Comparison of ENCODE assay signal across 1 cellular context in the genomic region with DNA sequence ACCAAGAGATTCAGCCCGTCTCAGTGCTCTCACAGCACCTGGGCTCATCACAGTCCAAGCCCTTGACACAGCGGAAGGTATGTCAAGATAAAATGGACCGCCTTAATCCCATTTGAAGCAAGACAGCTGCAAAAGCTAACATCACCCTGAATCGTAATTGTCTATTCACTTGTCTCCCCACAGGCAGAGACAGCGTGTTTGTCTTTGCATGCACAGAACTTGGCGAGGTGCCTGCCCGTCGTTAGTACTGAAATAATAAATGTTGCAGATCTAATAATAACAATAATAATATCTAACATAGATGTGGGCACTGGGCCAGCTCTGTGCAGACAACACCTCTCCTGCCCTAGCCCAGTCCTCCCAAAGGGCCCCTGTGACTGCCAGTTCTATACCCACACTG.
TF ChIP-seq lines count a peak whose summit lies in the region.

No MANE protein-coding gene starts in this region.

TF ChIP-seq in GM23338, 12 proteins besides CTCF, POLR2A, EP300 and RAD21 (continued from another document):
- TF ChIP-seq, protein P1, sequence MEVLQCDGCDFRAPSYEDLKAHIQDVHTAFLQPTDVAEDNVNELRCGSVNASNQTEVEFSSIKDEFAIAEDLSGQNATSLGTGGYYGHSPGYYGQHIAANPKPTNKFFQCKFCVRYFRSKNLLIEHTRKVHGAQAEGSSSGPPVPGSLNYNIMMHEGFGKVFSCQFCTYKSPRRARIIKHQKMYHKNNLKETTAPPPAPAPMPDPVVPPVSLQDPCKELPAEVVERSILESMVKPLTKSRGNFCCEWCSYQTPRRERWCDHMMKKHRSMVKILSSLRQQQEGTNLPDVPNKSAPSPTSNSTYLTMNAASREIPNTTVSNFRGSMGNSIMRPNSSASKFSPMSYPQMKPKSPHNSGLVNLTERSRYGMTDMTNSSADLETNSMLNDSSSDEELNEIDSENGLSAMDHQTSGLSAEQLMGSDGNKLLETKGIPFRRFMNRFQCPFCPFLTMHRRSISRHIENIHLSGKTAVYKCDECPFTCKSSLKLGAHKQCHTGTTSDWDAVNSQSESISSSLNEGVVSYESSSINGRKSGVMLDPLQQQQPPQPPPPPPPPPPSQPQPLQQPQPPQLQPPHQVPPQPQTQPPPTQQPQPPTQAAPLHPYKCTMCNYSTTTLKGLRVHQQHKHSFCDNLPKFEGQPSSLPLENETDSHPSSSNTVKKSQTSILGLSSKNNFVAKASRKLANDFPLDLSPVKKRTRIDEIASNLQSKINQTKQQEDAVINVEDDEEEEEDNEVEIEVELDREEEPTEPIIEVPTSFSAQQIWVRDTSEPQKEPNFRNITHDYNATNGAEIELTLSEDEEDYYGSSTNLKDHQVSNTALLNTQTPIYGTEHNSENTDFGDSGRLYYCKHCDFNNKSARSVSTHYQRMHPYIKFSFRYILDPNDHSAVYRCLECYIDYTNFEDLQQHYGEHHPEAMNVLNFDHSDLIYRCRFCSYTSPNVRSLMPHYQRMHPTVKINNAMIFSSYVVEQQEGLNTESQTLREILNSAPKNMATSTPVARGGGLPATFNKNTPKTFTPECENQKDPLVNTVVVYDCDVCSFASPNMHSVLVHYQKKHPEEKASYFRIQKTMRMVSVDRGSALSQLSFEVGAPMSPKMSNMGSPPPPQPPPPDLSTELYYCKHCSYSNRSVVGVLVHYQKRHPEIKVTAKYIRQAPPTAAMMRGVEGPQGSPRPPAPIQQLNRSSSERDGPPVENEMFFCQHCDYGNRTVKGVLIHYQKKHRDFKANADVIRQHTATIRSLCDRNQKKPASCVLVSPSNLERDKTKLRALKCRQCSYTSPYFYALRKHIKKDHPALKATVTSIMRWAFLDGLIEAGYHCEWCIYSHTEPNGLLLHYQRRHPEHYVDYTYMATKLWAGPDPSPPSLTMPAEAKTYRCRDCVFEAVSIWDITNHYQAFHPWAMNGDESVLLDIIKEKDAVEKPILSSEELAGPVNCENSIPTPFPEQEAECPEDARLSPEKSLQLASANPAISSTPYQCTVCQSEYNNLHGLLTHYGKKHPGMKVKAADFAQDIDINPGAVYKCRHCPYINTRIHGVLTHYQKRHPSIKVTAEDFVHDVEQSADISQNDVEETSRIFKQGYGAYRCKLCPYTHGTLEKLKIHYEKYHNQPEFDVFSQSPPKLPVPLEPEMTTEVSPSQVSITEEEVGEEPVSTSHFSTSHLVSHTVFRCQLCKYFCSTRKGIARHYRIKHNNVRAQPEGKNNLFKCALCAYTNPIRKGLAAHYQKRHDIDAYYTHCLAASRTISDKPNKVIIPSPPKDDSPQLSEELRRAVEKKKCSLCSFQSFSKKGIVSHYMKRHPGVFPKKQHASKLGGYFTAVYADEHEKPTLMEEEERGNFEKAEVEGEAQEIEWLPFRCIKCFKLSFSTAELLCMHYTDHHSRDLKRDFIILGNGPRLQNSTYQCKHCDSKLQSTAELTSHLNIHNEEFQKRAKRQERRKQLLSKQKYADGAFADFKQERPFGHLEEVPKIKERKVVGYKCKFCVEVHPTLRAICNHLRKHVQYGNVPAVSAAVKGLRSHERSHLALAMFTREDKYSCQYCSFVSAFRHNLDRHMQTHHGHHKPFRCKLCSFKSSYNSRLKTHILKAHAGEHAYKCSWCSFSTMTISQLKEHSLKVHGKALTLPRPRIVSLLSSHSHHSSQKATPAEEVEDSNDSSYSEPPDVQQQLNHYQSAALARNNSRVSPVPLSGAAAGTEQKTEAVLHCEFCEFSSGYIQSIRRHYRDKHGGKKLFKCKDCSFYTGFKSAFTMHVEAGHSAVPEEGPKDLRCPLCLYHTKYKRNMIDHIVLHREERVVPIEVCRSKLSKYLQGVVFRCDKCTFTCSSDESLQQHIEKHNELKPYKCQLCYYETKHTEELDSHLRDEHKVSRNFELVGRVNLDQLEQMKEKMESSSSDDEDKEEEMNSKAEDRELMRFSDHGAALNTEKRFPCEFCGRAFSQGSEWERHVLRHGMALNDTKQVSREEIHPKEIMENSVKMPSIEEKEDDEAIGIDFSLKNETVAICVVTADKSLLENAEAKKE (CRISPR knock-in tag; IDR thresholded peaks at IDR 0.05) = no peak
- TF ChIP-seq CREB1 (CRISPR knock-in tag; IDR thresholded peaks at IDR 0.05; ENCODE audit: low read depth) = no peak
- no peak for TF ChIP-seq JUNB (IDR thresholded peaks at IDR 0.05; ENCODE audit: unreplicated experiment)
- TF ChIP-seq EZH2 (IDR thresholded peaks at IDR 0.05; ENCODE audit: low read depth, unreplicated experiment) = no peak
- TF ChIP-seq NANOG (IDR thresholded peaks at IDR 0.05; ENCODE audit: borderline replicate concordance) = no peak
- no peak for TF ChIP-seq POLR2AphosphoS5 (IDR thresholded peaks at IDR 0.05; ENCODE audit: low read depth)
- no peak for TF ChIP-seq EZH2phosphoT487 (IDR thresholded peaks at IDR 0.05; ENCODE audit: unreplicated experiment)
- TF ChIP-seq, protein P2, sequence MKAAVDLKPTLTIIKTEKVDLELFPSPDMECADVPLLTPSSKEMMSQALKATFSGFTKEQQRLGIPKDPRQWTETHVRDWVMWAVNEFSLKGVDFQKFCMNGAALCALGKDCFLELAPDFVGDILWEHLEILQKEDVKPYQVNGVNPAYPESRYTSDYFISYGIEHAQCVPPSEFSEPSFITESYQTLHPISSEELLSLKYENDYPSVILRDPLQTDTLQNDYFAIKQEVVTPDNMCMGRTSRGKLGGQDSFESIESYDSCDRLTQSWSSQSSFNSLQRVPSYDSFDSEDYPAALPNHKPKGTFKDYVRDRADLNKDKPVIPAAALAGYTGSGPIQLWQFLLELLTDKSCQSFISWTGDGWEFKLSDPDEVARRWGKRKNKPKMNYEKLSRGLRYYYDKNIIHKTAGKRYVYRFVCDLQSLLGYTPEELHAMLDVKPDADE (IDR thresholded peaks at IDR 0.05) = no peak
- TF ChIP-seq, protein P3, sequence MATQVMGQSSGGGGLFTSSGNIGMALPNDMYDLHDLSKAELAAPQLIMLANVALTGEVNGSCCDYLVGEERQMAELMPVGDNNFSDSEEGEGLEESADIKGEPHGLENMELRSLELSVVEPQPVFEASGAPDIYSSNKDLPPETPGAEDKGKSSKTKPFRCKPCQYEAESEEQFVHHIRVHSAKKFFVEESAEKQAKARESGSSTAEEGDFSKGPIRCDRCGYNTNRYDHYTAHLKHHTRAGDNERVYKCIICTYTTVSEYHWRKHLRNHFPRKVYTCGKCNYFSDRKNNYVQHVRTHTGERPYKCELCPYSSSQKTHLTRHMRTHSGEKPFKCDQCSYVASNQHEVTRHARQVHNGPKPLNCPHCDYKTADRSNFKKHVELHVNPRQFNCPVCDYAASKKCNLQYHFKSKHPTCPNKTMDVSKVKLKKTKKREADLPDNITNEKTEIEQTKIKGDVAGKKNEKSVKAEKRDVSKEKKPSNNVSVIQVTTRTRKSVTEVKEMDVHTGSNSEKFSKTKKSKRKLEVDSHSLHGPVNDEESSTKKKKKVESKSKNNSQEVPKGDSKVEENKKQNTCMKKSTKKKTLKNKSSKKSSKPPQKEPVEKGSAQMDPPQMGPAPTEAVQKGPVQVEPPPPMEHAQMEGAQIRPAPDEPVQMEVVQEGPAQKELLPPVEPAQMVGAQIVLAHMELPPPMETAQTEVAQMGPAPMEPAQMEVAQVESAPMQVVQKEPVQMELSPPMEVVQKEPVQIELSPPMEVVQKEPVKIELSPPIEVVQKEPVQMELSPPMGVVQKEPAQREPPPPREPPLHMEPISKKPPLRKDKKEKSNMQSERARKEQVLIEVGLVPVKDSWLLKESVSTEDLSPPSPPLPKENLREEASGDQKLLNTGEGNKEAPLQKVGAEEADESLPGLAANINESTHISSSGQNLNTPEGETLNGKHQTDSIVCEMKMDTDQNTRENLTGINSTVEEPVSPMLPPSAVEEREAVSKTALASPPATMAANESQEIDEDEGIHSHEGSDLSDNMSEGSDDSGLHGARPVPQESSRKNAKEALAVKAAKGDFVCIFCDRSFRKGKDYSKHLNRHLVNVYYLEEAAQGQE (IDR thresholded peaks at IDR 0.05; ENCODE audit: unreplicated experiment) = no peak
- TF ChIP-seq ZNF331 (CRISPR knock-in tag; IDR thresholded peaks at IDR 0.05; ENCODE audit: low read depth) = no peak
- no peak for TF ChIP-seq ZNF114 (CRISPR knock-in tag; IDR thresholded peaks at IDR 0.05)
TF ChIP-seq in GM23338: peak in this region for 0.
